In genomic region chr13:59408738-59409137, GRCh38 we compare ENCODE assay signal across 28 cellular contexts.
A peak's percentile ranks its signal among the peaks of the same experiment; 100 is the strongest.
DNase-seq lines count a peak whose midpoint lies in the region; ATAC-seq and TF ChIP-seq lines count a peak whose summit lies in the region.
"Had no signal": no experiment of that assay in that cellular context is flagged by ENCODE, and none has a peak within 500 bp of the region (broad histone marks: within the 10 kb centered on the region; RNA-seq: fewer than 3 reads in every experiment).

No MANE protein-coding gene starts in this region.

- no peak overlapping the region for H3K9ac ChIP-seq in rectal smooth muscle tissue (ENCODE audit: low read length)

- WGBS in body of pancreas, 2 donors = 31 to 32% methylated on average over 5 of the region's 5 CpGs

- H3K9me3 ChIP-seq in body of pancreas (peaks cover 0 to 3% (median 0%) of the 10 kb centered on the region in 3 donors), osteoblast (ENCODE audit: low read depth, low read length) (peaks cover 2% of the 10 kb centered on the region)
- H3K9me3 ChIP-seq: gastrocnemius medialis, mucosa of descending colon, SJSA1, suprapubic skin had no signal

- H3K79me2 ChIP-seq in osteoblast (ENCODE audit: insufficient read depth, low read length) = no peaks in the 10 kb centered on the region

- H3K4me2 ChIP-seq in osteoblast (ENCODE audit: insufficient read depth, low read length) = no peak overlapping the region

- H3K4me1 ChIP-seq in body of pancreas (peaks cover 46% of the 10 kb centered on the region), rectal smooth muscle tissue (ENCODE audit: control insufficient read depth, insufficient read depth, low read length) (peaks cover 9% of the 10 kb centered on the region), osteoblast (ENCODE audit: insufficient read depth, low read length) (no peaks in the 10 kb centered on the region)
- H3K4me1 ChIP-seq: SJSA1, suprapubic skin had no signal

- H3K4me3 ChIP-seq in body of pancreas = no peak overlapping the region
- no peak overlapping the region for H3K4me3 ChIP-seq in rectal smooth muscle tissue (ENCODE audit: low read length)
- H3K4me3 ChIP-seq in osteoblast (ENCODE audit: insufficient read depth, low read length) = no peak overlapping the region
- H3K4me3 ChIP-seq: gastrocnemius medialis, lung, mucosa of descending colon, SJSA1, skin epidermis, suprapubic skin, upper lobe of left lung had no signal

- H3K27me3 ChIP-seq in body of pancreas (no peaks in the 10 kb centered on the region), rectal smooth muscle tissue (ENCODE audit: control insufficient read depth, insufficient read depth, low read length) (no peaks in the 10 kb centered on the region), osteoblast (ENCODE audit: insufficient read depth, low read length) (no peaks in the 10 kb centered on the region)
- H3K27me3 ChIP-seq: gastrocnemius medialis, SJSA1, suprapubic skin, upper lobe of left lung had no signal

- ATAC-seq in body of pancreas = peak; percentile 43
- ATAC-seq: mucosa of descending colon; natural killer cell; stimulated activated naive B cell treated with anti-CD40 and anti-IgM and Interleukin-4, amounts not matched to agents 10 μg/mL and 1 μg/mL and 100 μg/mL, for 72 hours had no signal

- TF ChIP-seq POLR2A in body of pancreas (IDR thresholded peaks at IDR 0.05) = no peak

- H3K36me3 ChIP-seq in body of pancreas (replicated peaks in 1 of 2; ENCODE audit: insufficient read depth in 1 of 2, low read depth in 2 of 2) = no peaks in the 10 kb centered on the region
- H3K36me3 ChIP-seq in rectal smooth muscle tissue (ENCODE audit: control insufficient read depth, insufficient read depth, low read length) = no peaks in the 10 kb centered on the region
- H3K36me3 ChIP-seq in osteoblast (ENCODE audit: insufficient read depth, low read length) = no peaks in the 10 kb centered on the region
- H3K36me3 ChIP-seq: gastrocnemius medialis, SJSA1, suprapubic skin, upper lobe of left lung had no signal

- no peaks in the 10 kb centered on the region for H4K20me1 ChIP-seq in osteoblast (ENCODE audit: insufficient read depth, low read length)

- no peak for TF ChIP-seq CTCF in body of pancreas (IDR thresholded peaks at IDR 0.05)
- TF ChIP-seq CTCF in osteoblast (IDR thresholded peaks at IDR 0.05; ENCODE audit: extremely low read depth, low read depth, low read length) = no peak

- H3K27ac ChIP-seq in body of pancreas = peak overlapping the region; percentile 75 to 83 (median 76)
- H3K27ac ChIP-seq in rectal smooth muscle tissue (ENCODE audit: low read depth, low read length) = peak overlapping the region; percentile 6
- no peak overlapping the region for H3K27ac ChIP-seq in osteoblast (ENCODE audit: low read depth, low read length)
- H3K27ac ChIP-seq: 22Rv1, gastrocnemius medialis, SJSA1, skin epidermis, suprapubic skin, upper lobe of left lung, VCaP had no signal

- peak; percentile 11 for DNase-seq in DMS 273 (lab: John Stamatoyannopoulos, UW; ENCODE audit: unreplicated experiment)
- no peak for DNase-seq in DMS 273 treated with DMSO at 0.1 percent for 48 hours (lab: John Stamatoyannopoulos, UW)
- DNase-seq in NCI-H1092 treated with DMSO at 0.1 percent for 48 hours (lab: John Stamatoyannopoulos, UW) = peak; percentile 96
- DNase-seq in body of pancreas = peak; percentile 42 to 64 (median 50)
- no peak for DNase-seq in NCI-H146 treated with DMSO at 0.1 percent for 48 hours (lab: John Stamatoyannopoulos, UW; ENCODE audit: unreplicated experiment)
- DNase-seq in CD1c-positive myeloid dendritic cell (ENCODE audit: extremely low spot score) = no peak
- no peak for DNase-seq in osteoblast (ENCODE audit: insufficient read length, low spot score, missing footprints)
- DNase-seq: activated CD4-positive, alpha-beta T cell treated with anti-CD3 and anti-CD28 coated beads for 4 hours; activated CD8-positive, alpha-beta memory T cell treated with anti-CD3 and anti-CD28 coated beads for 24 hours; Caco-2; gastrocnemius medialis; HCEC 1CT; MV-4-11; natural killer cell; NCI-H2227 treated with DMSO at 0.1 percent for 48 hours; NCI-H748 treated with DMSO at 0.1 percent for 48 hours; retina; stimulated activated naive B cell treated with anti-CD40 and anti-IgM and Interleukin-4, amounts not matched to agents 10 μg/mL and 1 μg/mL and 100 μg/mL, for 72 hours; T1000; upper lobe of left lung had no signal

- intact Hi-C loops in body of pancreas (cut with DNase I) = no loop called here

- H2AFZ ChIP-seq in osteoblast (ENCODE audit: low read length) = no peak overlapping the region

Comparison
In these comparisons a context has a peak if more than half of its experiments do, and no peak if none do; other contexts are left out.
1. DNase-seq: peak in DMS 273 (single experiment), NCI-H1092 treated with DMSO at 0.1 percent for 48 hours (single experiment) and body of pancreas (4 of 4); none in DMS 273 treated with DMSO at 0.1 percent for 48 hours (single experiment), NCI-H146 treated with DMSO at 0.1 percent for 48 hours (single experiment), CD1c-positive myeloid dendritic cell (single experiment) and osteoblast (single experiment).